8 cellular contexts compared by ENCODE assay signal in the genomic region with DNA sequence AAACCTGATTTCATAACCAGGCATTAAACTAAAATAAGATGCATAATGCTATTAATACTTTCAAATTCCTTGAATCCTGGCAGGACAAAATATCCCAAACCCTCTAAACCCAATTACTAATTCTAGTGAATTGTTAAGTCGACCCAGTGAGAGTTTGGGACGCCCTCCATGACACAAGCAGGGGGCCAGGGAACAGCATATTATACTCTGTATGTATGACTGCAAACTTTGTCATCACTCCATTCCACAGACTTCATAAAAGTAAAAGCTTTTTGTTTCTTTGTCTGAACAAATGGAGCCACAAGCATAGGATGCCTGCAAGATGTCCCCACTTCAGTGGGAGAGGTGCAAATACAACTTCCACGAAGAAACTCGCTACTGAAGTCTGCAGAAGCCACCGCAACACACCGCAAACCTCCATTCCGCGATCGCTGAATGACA.
A peak's percentile ranks its signal among the peaks of the same experiment; 100 is the strongest.
DNase-seq lines count a peak whose midpoint lies in the region; ATAC-seq lines count a peak whose summit lies in the region.

No MANE protein-coding gene starts in this region.

- DNase-seq in T follicular helper cell (ENCODE audit: low read depth) (peak; percentile 36), middle frontal gyrus (ENCODE audit: extremely low spot score, low spot score) (no peak), AG20443 (ENCODE audit: low spot score) (no peak)

- H3K27me3 ChIP-seq in duodenal mucosa (ENCODE audit: control insufficient read depth in 1 of 2, insufficient read depth in 2 of 2, low read length in 2 of 2) (no peaks in the 10 kb centered on the region), neuron (ENCODE audit: insufficient read depth, low read length) (no peaks in the 10 kb centered on the region)

- peaks cover 9% of the 10 kb centered on the region; the same call in 1 of the 2 replicates for H3K4me1 ChIP-seq in ES-I3 (ENCODE audit: insufficient read depth, low read length)
- H3K4me1 ChIP-seq in duodenal mucosa (ENCODE audit: control insufficient read depth in 1 of 2, insufficient read depth in 2 of 2, low read length in 2 of 2): peaks cover 18 to 22% of the 10 kb centered on the region in 2 donors
- peaks cover 8% of the 10 kb centered on the region for H3K4me1 ChIP-seq in neuron (ENCODE audit: insufficient read depth, low read length)

- H3K9me3 ChIP-seq in ES-I3 (ENCODE audit: control insufficient read depth, insufficient read depth, low read length) (no peaks in the 10 kb centered on the region), duodenal mucosa (ENCODE audit: control insufficient read depth in 1 of 2, low read length in 2 of 2) (no peaks in the 10 kb centered on the region), neuron (ENCODE audit: low read length) (no peaks in the 10 kb centered on the region)

- peak overlapping the region; percentile 92 for H3K27ac ChIP-seq in duodenal mucosa (ENCODE audit: low read depth, low read length)

- ATAC-seq in HG02798 (IDR thresholded peaks at IDR 0.05; ENCODE audit: poor library complexity, unreplicated experiment): no peak
- no peak for ATAC-seq in HG03159 (IDR thresholded peaks at IDR 0.05; ENCODE audit: unreplicated experiment)

- H3K4me3 ChIP-seq in duodenal mucosa (ENCODE audit: low read depth in 1 of 2, low read length in 2 of 2) (peak overlapping the region; percentile 83 to 85), neuron (ENCODE audit: low read length) (peak overlapping the region; percentile 99)

- H3K9ac ChIP-seq in ES-I3 (ENCODE audit: low read depth, low read length) (peak overlapping the region; percentile 73), duodenal mucosa (ENCODE audit: low read depth in 1 of 2, low read length in 2 of 2) (peak overlapping the region; percentile 67 to 83)

- H3K36me3 ChIP-seq in ES-I3 (ENCODE audit: insufficient read depth, low read length): no peaks in the 10 kb centered on the region
- no peaks in the 10 kb centered on the region for H3K36me3 ChIP-seq in duodenal mucosa (ENCODE audit: control insufficient read depth in 1 of 2, insufficient read depth in 2 of 2, low read length in 2 of 2)
- no peaks in the 10 kb centered on the region for H3K36me3 ChIP-seq in neuron (ENCODE audit: insufficient read depth, low read length)

- H2AFZ ChIP-seq in neuron (ENCODE audit: low read depth, low read length): no peak overlapping the region
